Comparison of ENCODE assay signal across 8 cellular contexts in the genomic region with DNA sequence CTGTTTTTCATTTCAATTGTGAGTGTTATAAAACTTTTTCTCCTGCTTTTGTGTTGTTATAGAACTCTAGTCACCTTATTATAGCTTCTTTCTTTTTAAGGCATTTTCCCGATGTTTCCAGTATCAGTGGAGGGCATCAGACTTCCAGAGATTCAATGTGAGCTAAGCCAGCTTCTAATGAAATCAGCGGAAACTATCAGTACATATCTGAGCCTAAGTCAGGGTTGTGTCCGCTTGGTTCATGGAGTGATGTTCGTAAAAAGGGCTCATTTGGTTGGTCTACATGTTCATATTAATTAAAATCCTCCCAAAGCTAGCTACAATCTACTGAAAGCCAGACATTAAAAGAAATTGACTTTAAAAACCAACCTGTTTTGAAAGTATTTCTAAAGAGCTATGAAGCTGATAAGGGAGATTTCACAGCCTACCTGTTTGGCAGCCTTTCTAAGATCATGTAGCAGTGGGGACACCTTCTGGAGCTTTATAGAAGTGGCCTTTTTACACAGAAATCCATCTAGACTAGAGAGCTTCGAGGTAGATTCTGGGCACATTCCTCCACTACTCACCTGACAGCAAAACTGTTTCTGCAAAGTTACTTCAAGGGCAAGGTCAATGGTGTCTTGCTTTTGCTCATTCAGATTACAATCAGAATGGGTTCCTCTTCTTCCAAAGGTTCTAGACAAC.
DNase-seq lines count a peak whose midpoint lies in the region; ATAC-seq and TF ChIP-seq lines count a peak whose summit lies in the region.
"Not testable (repeated sequence)": the region's sequence is repeated elsewhere in the genome, so short reads cannot be mapped to it uniquely, and the experiment has no call there.

No MANE protein-coding gene starts in this region.

- H3K27ac Mint-ChIP-seq in MCF 10A (ENCODE audit: low read depth, unreplicated experiment), result not testable (repeated sequence)

- not testable (repeated sequence) for H2AK5ac ChIP-seq in neuronal stem cell (ENCODE audit: low read depth, low read length)

- not testable (repeated sequence) for H3K9ac ChIP-seq in neuronal stem cell (ENCODE audit: low read depth, low read length, poor library complexity)

- not testable (repeated sequence) for H3K4me1 Mint-ChIP-seq in MCF 10A (ENCODE audit: insufficient read depth, unreplicated experiment)

- not testable (repeated sequence) for H3K36me3 ChIP-seq in A673 (ENCODE audit: insufficient read depth, low read length, poor library complexity, severe bottlenecking); neuronal stem cell (replicated peaks in 1 of 2; ENCODE audit: control insufficient read depth in 2 of 2, insufficient read depth in 2 of 2, low read length in 2 of 2)

- not testable (repeated sequence) for H3K27me3 Mint-ChIP-seq in MCF 10A (ENCODE audit: insufficient read depth, unreplicated experiment)

- H3K4me1 ChIP-seq in A673 (ENCODE audit: insufficient read depth, low read length, poor library complexity, severe bottlenecking); neuronal stem cell (ENCODE audit: control insufficient read depth in 2 of 2, insufficient read depth in 1 of 2, low read depth in 1 of 2, low read length in 2 of 2): not testable (repeated sequence)

- POLR2A ChIA-PET in A673 (lab: Charles Lee; ENCODE audit: low non-redundant PET); MCF 10A (lab: Yijun Ruan, JAX): not testable (repeated sequence)

- H3K4ac ChIP-seq in neuronal stem cell (ENCODE audit: low read length), result not testable (repeated sequence)

- CTCF ChIA-PET in A673 (lab: Charles Lee); MCF 10A (lab: Yijun Ruan, JAX): not testable (repeated sequence)

- peak; percentile 6 for DNase-seq in A673 (ENCODE audit: low spot score)
- DNase-seq in GM10266 (ENCODE audit: extremely low spot score); left ventricle myocardium superior: not testable (repeated sequence)
- DNase-seq in NB4 (ENCODE audit: low read depth), result peak; percentile 45
- peak; percentile 30 for DNase-seq in NCI-H69 (lab: John Stamatoyannopoulos, UW)
- peak; percentile 42 for DNase-seq in SW480 (ENCODE audit: low spot score)
- DNase-seq in MCF 10A (ENCODE audit: unreplicated experiment), result peak; percentile 57
- DNase-seq in neuronal stem cell (ENCODE audit: low spot score), result peak; percentile 14

- H3K4me3 Mint-ChIP-seq in MCF 10A (ENCODE audit: unreplicated experiment), result not testable (repeated sequence)

- H4K8ac ChIP-seq in neuronal stem cell (ENCODE audit: low read depth, low read length), result not testable (repeated sequence)

- H3K27me3 ChIP-seq in A673 (replicated peaks; ENCODE audit: insufficient read depth, low read depth, low read length, poor library complexity); neuronal stem cell (ENCODE audit: control insufficient read depth in 3 of 3, insufficient read depth in 3 of 3, low read depth in 1 of 3, low read length in 3 of 3): not testable (repeated sequence)

- WGBS in neuronal stem cell (ENCODE audit: extremely low coverage in 2 of 2, insufficient read length in 2 of 2, insufficient replicate concordance in 1 of 2), 2 donors, result no CpG with 5 or more reads among the region's 5 CpGs

- not testable (repeated sequence) for H3K79me1 ChIP-seq in neuronal stem cell (ENCODE audit: low read depth, low read length)

- H2BK5ac ChIP-seq in neuronal stem cell (ENCODE audit: low read length), result not testable (repeated sequence)

- BruUV-seq in A673 (replicated peaks; lab: Mats Ljungman, UMichigan); MCF 10A (replicated peaks; lab: Mats Ljungman, UMichigan): not testable (repeated sequence)

- not testable (repeated sequence) for H3K36me3 Mint-ChIP-seq in MCF 10A (ENCODE audit: insufficient read depth, unreplicated experiment)

- H2BK15ac ChIP-seq in neuronal stem cell (ENCODE audit: low read length), result not testable (repeated sequence)

- not testable (repeated sequence) for H2BK12ac ChIP-seq in neuronal stem cell (ENCODE audit: low read length)

- H3K4me2 ChIP-seq in neuronal stem cell (ENCODE audit: insufficient read depth, low read length, poor library complexity, severe bottlenecking), result not testable (repeated sequence)

- TF ChIP-seq POLR2A in NB4 (IDR thresholded peaks at IDR 0.05; ENCODE audit: extremely low read depth, insufficient read length), result not testable (repeated sequence)

- not testable (repeated sequence) for H3K18ac ChIP-seq in neuronal stem cell (ENCODE audit: low read length)

- H3K23ac ChIP-seq in neuronal stem cell (ENCODE audit: low read depth, low read length, poor library complexity), result not testable (repeated sequence)

- not testable (repeated sequence) for H3K9me3 Mint-ChIP-seq in MCF 10A (ENCODE audit: unreplicated experiment)

- H3K14ac ChIP-seq in neuronal stem cell (ENCODE audit: low read length), result not testable (repeated sequence)

- H2AFZ ChIP-seq in neuronal stem cell (ENCODE audit: low read length), result not testable (repeated sequence)

- intact Hi-C loops in A673 (cut with micrococcal nuclease; ENCODE audit: unreplicated experiment); MCF 10A (cut with micrococcal nuclease); left ventricle myocardium superior (cut with micrococcal nuclease): not testable (repeated sequence)

- not testable (repeated sequence) for H4K91ac ChIP-seq in neuronal stem cell (ENCODE audit: low read depth, low read length, poor library complexity)

- H3K9me3 ChIP-seq in A673 (ENCODE audit: low read depth, low read length, poor library complexity, severe bottlenecking); neuronal stem cell (replicated peaks in 1 of 2; ENCODE audit: control insufficient read depth in 2 of 2, insufficient read depth in 1 of 2, low read depth in 1 of 2, low read length in 2 of 2): not testable (repeated sequence)

- H3K4me3 ChIP-seq in A673 (ENCODE audit: low read depth, low read length, poor library complexity, severe bottlenecking); NB4 (ENCODE audit: low read depth, low read length); neuronal stem cell (ENCODE audit: low read length in 2 of 2): not testable (repeated sequence)

- not testable (repeated sequence) for H3K27ac ChIP-seq in A673 (ENCODE audit: low read depth, low read length, poor library complexity, severe bottlenecking); neuronal stem cell (replicated peaks; ENCODE audit: low read length)

- TF ChIP-seq CTCF in A673 (conservative IDR thresholded peaks at IDR 0.05; ENCODE audit: low read depth, low read length) (0 out of 2 replicates have a peak, but pooled peaks have one; percentile 10), GM10266 (IDR thresholded peaks at IDR 0.05; ENCODE audit: control insufficient read depth, insufficient read depth, low read depth, missing control alignments) (peak; percentile 16), NB4 (IDR thresholded peaks at IDR 0.05; ENCODE audit: low read depth, low read length) (peak; percentile 15), MCF 10A (IDR thresholded peaks at IDR 0.05; ENCODE audit: unreplicated experiment) (peak; percentile 50)

- H2BK120ac ChIP-seq in neuronal stem cell (ENCODE audit: low read depth, low read length), result not testable (repeated sequence)

- ATAC-seq in left ventricle myocardium superior, result peak; percentile 60
